Comparison of ENCODE assay signal across 20 cellular contexts in genomic region chr4:107552306-107552705, GRCh38.
DNase-seq lines count a peak whose midpoint lies in the region; ATAC-seq, FAIRE-seq and TF ChIP-seq lines count a peak whose summit lies in the region.
"Had no signal": no experiment of that assay in that cellular context is flagged by ENCODE, and none has a peak within 500 bp of the region (broad histone marks: within the 10 kb centered on the region; RNA-seq: fewer than 3 reads in every experiment).

No MANE protein-coding gene starts in this region.

- H3K9me3 ChIP-seq in DOHH2 (ENCODE audit: control insufficient read depth, insufficient read depth, low read length) (no peaks in the 10 kb centered on the region; the same call in 1 of the 2 replicates), RWPE2 (ENCODE audit: severe bottlenecking) (no peaks in the 10 kb centered on the region)

- H3K36me3 Mint-ChIP-seq in nephron progenitor cell (ENCODE audit: low read depth) (no peaks in the 10 kb centered on the region), progenitor cell of endocrine pancreas (ENCODE audit: insufficient read depth) (no peaks in the 10 kb centered on the region)

- peaks cover 14% of the 10 kb centered on the region for H3K4me1 Mint-ChIP-seq in nephron progenitor cell
- no peaks in the 10 kb centered on the region for H3K4me1 Mint-ChIP-seq in progenitor cell of endocrine pancreas (ENCODE audit: low read depth)

- H3K79me2 ChIP-seq in DOHH2 (ENCODE audit: control insufficient read depth, low read length): no peaks in the 10 kb centered on the region

- H3K27me3 ChIP-seq in DOHH2 (ENCODE audit: control insufficient read depth, low read length) (no peaks in the 10 kb centered on the region), RWPE2 (ENCODE audit: insufficient read depth, poor library complexity, severe bottlenecking) (no peaks in the 10 kb centered on the region)

- TF ChIP-seq CTCF in AG10803 (conservative IDR thresholded peaks at IDR 0.05; ENCODE audit: low read length): no peak
- no peak for TF ChIP-seq CTCF in DOHH2 (IDR thresholded peaks at IDR 0.05; ENCODE audit: low read depth, low read length, poor library complexity, severe bottlenecking)
- TF ChIP-seq CTCF in RWPE2 (IDR thresholded peaks at IDR 0.05; ENCODE audit: poor library complexity, severe bottlenecking): no peak
- no peak for TF ChIP-seq CTCF in nephron progenitor cell (IDR thresholded peaks at IDR 0.05)
- TF ChIP-seq CTCF in GM20000 (IDR thresholded peaks at IDR 0.05; ENCODE audit: extremely low read depth, missing control alignments): no peak
- TF ChIP-seq CTCF in progenitor cell of endocrine pancreas (IDR thresholded peaks at IDR 0.05; ENCODE audit: unreplicated experiment): no peak

- H3K27ac Mint-ChIP-seq in nephron progenitor cell (no peak overlapping the region), progenitor cell of endocrine pancreas (no peak overlapping the region)
- H3K27ac Mint-ChIP-seq: CD4-positive, alpha-beta T cell had no signal

- H4K20me1 ChIP-seq in DOHH2 (ENCODE audit: control insufficient read depth, insufficient read depth, low read depth, low read length): no peaks in the 10 kb centered on the region

- H3K4me3 Mint-ChIP-seq in nephron progenitor cell (no peak overlapping the region), progenitor cell of endocrine pancreas (ENCODE audit: low read depth) (no peak overlapping the region)
- H3K4me3 Mint-ChIP-seq: CD4-positive, alpha-beta T cell had no signal

- H3K27me3 Mint-ChIP-seq in nephron progenitor cell (ENCODE audit: low read depth, poor library complexity) (no peaks in the 10 kb centered on the region), progenitor cell of endocrine pancreas (no peaks in the 10 kb centered on the region)
- H3K27me3 Mint-ChIP-seq: CD4-positive, alpha-beta T cell had no signal

- no peaks in the 10 kb centered on the region for H3K9me2 ChIP-seq in DOHH2 (replicated peaks; ENCODE audit: control insufficient read depth, low read length)

- peak; percentile 27; the same call in 1 of the 3 replicates for ATAC-seq in RWPE2 (ENCODE audit: low read depth)

- H3K27ac ChIP-seq in DOHH2 (ENCODE audit: low read depth, low read length): 0 out of 2 replicates have a peak overlapping the region, but pooled peaks have one; percentile 10
- H3K27ac ChIP-seq in RWPE2 (ENCODE audit: poor library complexity, severe bottlenecking): no peak overlapping the region
- no peak overlapping the region for H3K27ac ChIP-seq in epithelial cell of prostate
- H3K27ac ChIP-seq: C4-2B, HL-60, KMS-11 had no signal

- no peak for FAIRE-seq in GM19239 (lab: Jason Lieb, UNC)
- FAIRE-seq: D721Med, H1 had no signal

- H3F3A ChIP-seq in DOHH2 (ENCODE audit: control insufficient read depth, insufficient read depth): peaks cover 4% of the 10 kb centered on the region; the same call in 1 of the 2 replicates

- peaks cover 13% of the 10 kb centered on the region for H3K9me3 Mint-ChIP-seq in nephron progenitor cell
- peaks cover 4% of the 10 kb centered on the region for H3K9me3 Mint-ChIP-seq in progenitor cell of endocrine pancreas (ENCODE audit: low read depth)

- H3K36me3 ChIP-seq in DOHH2 (ENCODE audit: control insufficient read depth, low read length) (no peaks in the 10 kb centered on the region), RWPE2 (ENCODE audit: low read depth) (no peaks in the 10 kb centered on the region)

- H3K4me2 ChIP-seq in DOHH2 (ENCODE audit: low read length): peak overlapping the region; percentile 27; the same call in 1 of the 2 replicates
- H3K4me2 ChIP-seq: KMS-11 had no signal

- no peak overlapping the region for H3K4me3 ChIP-seq in AG10803 (ENCODE audit: low read length)
- no peak overlapping the region for H3K4me3 ChIP-seq in DOHH2 (ENCODE audit: low read length)
- no peak overlapping the region for H3K4me3 ChIP-seq in RWPE2 (ENCODE audit: severe bottlenecking)

- DNase-seq in AG10803 (ENCODE audit: low read depth) (peak; percentile 16), RWPE2 (ENCODE audit: low spot score) (no peak), epithelial cell of prostate (ENCODE audit: low read depth, low spot score) (peak; percentile 36), nephron progenitor cell (no peak), GM20000 (ENCODE audit: low spot score) (no peak), GM19239 (ENCODE audit: insufficient read length, low spot score) (no peak), progenitor cell of endocrine pancreas (ENCODE audit: low spot score, unreplicated experiment) (no peak)
- DNase-seq: AML-193; Caco-2; CD4-positive, alpha-beta T cell; DMS153; DMS79; GF-D8; HCEC 1CT had no signal

- H3K4me1 ChIP-seq in DOHH2 (ENCODE audit: control insufficient read depth, low read length) (peaks cover 22% of the 10 kb centered on the region), RWPE2 (ENCODE audit: insufficient read depth, poor library complexity, severe bottlenecking) (no peaks in the 10 kb centered on the region)
- H3K4me1 ChIP-seq: Caco-2 had no signal

Comparison
In these comparisons a context has a peak if more than half of its experiments do, and no peak if none do; other contexts are left out.
1. DNase-seq: peak in AG10803 (single experiment) and epithelial cell of prostate (single experiment); none in RWPE2 (single experiment), nephron progenitor cell (single experiment), GM20000 (single experiment), GM19239 (single experiment) and progenitor cell of endocrine pancreas (single experiment).